Comparison of ENCODE assay signal across 10 cellular contexts in the genomic region with DNA sequence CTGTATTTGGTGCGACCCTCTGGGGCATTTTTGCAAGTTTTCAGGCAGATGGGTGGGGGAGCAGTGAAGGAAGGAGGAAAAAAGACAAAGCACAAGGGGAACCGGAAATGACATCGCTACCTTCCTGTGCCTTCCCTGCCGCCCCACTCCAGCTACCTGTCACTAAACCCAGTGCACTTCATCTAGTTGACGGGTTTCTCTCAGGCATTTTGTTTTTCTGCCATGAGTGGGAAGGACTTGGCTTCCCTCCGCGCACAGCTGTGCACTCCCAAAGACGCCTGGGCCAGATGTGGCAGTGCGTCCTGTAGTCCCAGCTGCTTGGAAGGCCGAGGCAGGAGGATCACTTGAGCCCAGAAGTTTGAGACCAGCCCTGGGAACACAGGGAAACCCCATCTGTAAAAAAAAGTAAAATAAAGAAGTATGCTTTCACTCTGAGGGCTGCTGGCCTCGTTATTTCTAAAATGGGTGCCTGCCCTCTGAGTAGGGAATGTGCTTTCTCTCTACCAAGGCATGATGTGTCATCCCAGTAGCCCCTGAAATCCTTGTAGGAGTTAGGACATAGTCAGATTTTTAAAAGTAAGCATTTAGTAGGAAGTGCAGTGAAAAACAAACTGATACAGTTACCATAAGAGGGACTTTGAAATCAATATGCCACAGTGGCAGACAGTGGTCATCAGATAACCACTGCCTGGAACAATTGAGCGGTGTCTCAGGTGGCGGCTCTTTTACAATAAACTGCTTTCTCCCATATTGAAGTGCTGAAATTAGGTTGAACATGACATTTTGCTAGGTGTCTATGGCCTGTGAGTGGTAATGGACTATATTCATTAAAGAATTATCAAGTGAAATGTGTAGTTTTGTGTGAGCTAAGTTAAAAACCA.
DNase-seq lines count a peak whose midpoint lies in the region; ATAC-seq, FAIRE-seq and TF ChIP-seq lines count a peak whose summit lies in the region.
"Had no signal": no experiment of that assay in that cellular context is flagged by ENCODE, and none has a peak within 500 bp of the region (broad histone marks: within the 10 kb centered on the region; RNA-seq: fewer than 3 reads in every experiment).

No MANE protein-coding gene starts in this region.

- H3K9ac ChIP-seq in SK-N-SH: no peak overlapping the region
- H3K9ac ChIP-seq: KMS-11 had no signal

- no peak for FAIRE-seq in RCC 7860 (lab: Jason Lieb, UNC)
- FAIRE-seq: GM12892 had no signal

- peak overlapping the region; percentile 90 for H3K27ac Mint-ChIP-seq in stimulated activated effector memory CD8-positive, alpha-beta T cell treated with anti-CD3 and anti-CD28 coated beads, Interleukin-12 subunit alpha, Interleukin-12 subunit beta, amount 100 ng/mL, for 72 hours

- ATAC-seq in SK-N-SH treated with all-trans-retinoic acid at 6 μM for 48 hours (no peak), RWPE2 (ENCODE audit: low read depth) (no peak), HG02852 (IDR thresholded peaks at IDR 0.05; ENCODE audit: unreplicated experiment) (no peak)
- peak; percentile 73 for ATAC-seq in stimulated activated effector memory CD8-positive, alpha-beta T cell treated with anti-CD3 and anti-CD28 coated beads, Interleukin-12 subunit alpha, Interleukin-12 subunit beta, amount 100 ng/mL, for 72 hours

- H2AFZ ChIP-seq in SK-N-SH (ENCODE audit: low read depth): no peak overlapping the region

- peak overlapping the region; percentile 24 for H3K4me3 Mint-ChIP-seq in stimulated activated effector memory CD8-positive, alpha-beta T cell treated with anti-CD3 and anti-CD28 coated beads, Interleukin-12 subunit alpha, Interleukin-12 subunit beta, amount 100 ng/mL, for 72 hours

- H3K9me3 Mint-ChIP-seq in stimulated activated effector memory CD8-positive, alpha-beta T cell treated with anti-CD3 and anti-CD28 coated beads, Interleukin-12 subunit alpha, Interleukin-12 subunit beta, amount 100 ng/mL, for 72 hours: no peaks in the 10 kb centered on the region

- H3K36me3 Mint-ChIP-seq in stimulated activated effector memory CD8-positive, alpha-beta T cell treated with anti-CD3 and anti-CD28 coated beads, Interleukin-12 subunit alpha, Interleukin-12 subunit beta, amount 100 ng/mL, for 72 hours: peaks cover 35% of the 10 kb centered on the region

- no peaks in the 10 kb centered on the region for H4K20me1 ChIP-seq in SK-N-SH (ENCODE audit: insufficient read depth)

- no peak for TF ChIP-seq RAD21 in SK-N-SH (IDR thresholded peaks at IDR 0.05; ENCODE audit: low read length)

- CTCF ChIA-PET in SK-N-SH (lab: Yijun Ruan, JAX): interaction anchor here (0.7 kb wide), 1 partner anchor 139 kb away, joined by 3 read pairs; no protein-coding TSS in a partner anchor

- no peaks in the 10 kb centered on the region for H3K9me3 ChIP-seq in SK-N-SH
- no peaks in the 10 kb centered on the region for H3K9me3 ChIP-seq in RWPE2 (ENCODE audit: severe bottlenecking)
- no peaks in the 10 kb centered on the region for H3K9me3 ChIP-seq in esophagus squamous epithelium

- no peak for TF ChIP-seq POLR2A in esophagus squamous epithelium (IDR thresholded peaks at IDR 0.05)

- H3K27ac ChIP-seq in SK-N-SH (ENCODE audit: low read depth in 2 of 2, low read length in 1 of 2) (0 out of 4 replicates have a peak overlapping the region, but pooled peaks of 1 of the 2 experiments have one; percentile 12), RWPE2 (ENCODE audit: poor library complexity, severe bottlenecking) (peak overlapping the region; percentile 94), esophagus squamous epithelium (peak overlapping the region in 3 of 4 donors; percentile 31 to 62 (median 55))
- H3K27ac ChIP-seq: KMS-11 had no signal

- POLR2A ChIA-PET in SK-N-SH (lab: Yijun Ruan, JAX): interaction anchor here (0.6 kb wide), 1 partner anchor 336 kb away, joined by 3 read pairs; no protein-coding TSS in a partner anchor

- 96% methylated on average over 13 of the region's 13 CpGs for WGBS in SK-N-SH (ENCODE audit: low lambda C conversion rate)
- 65 to 71% methylated on average over 13 of the region's 13 CpGs for WGBS in esophagus squamous epithelium, 2 donors

- TF ChIP-seq EP300 in SK-N-SH (IDR thresholded peaks at IDR 0.05; ENCODE audit: borderline replicate concordance in 1 of 2, low read depth in 1 of 2, low read length in 1 of 2): no peak

- no peaks in the 10 kb centered on the region for H3K79me2 ChIP-seq in SK-N-SH (ENCODE audit: insufficient read depth)

- H3K4me3 ChIP-seq in SK-N-SH (ENCODE audit: low read depth in 2 of 2, low read length in 1 of 2) (no peak overlapping the region), RWPE2 (ENCODE audit: severe bottlenecking) (no peak overlapping the region), esophagus squamous epithelium (no peak overlapping the region)

- no peaks in the 10 kb centered on the region for H3K27me3 ChIP-seq in SK-N-SH (ENCODE audit: insufficient read depth)
- H3K27me3 ChIP-seq in RWPE2 (ENCODE audit: insufficient read depth, poor library complexity, severe bottlenecking): no peaks in the 10 kb centered on the region
- no peaks in the 10 kb centered on the region for H3K27me3 ChIP-seq in esophagus squamous epithelium

- intact Hi-C loops in esophagus squamous epithelium (cut with DNase I): no loop called here

- DNase-seq in SK-N-SH: no peak
- DNase-seq in RWPE2 (ENCODE audit: low spot score): no peak
- no peak for DNase-seq in esophagus squamous epithelium (lab: John Stamatoyannopoulos, UW)
- DNase-seq in stimulated activated effector memory CD8-positive, alpha-beta T cell treated with anti-CD3 and anti-CD28 coated beads, Interleukin-12 subunit alpha, Interleukin-12 subunit beta, amount 100 ng/mL, for 72 hours (ENCODE audit: low spot score in 2 of 2): no peak
- DNase-seq in effector CD4-positive, alpha-beta T cell: no peak
- no peak for DNase-seq in RCC 7860 (ENCODE audit: low spot score)

- no peaks in the 10 kb centered on the region for H3K9me2 ChIP-seq in SK-N-SH

- peaks cover 19% of the 10 kb centered on the region for H3F3A ChIP-seq in SK-N-SH (replicated peaks; ENCODE audit: insufficient read depth)

- TF ChIP-seq CTCF in SK-N-SH (IDR thresholded peaks at IDR 0.05) (no peak), RWPE2 (IDR thresholded peaks at IDR 0.05; ENCODE audit: poor library complexity, severe bottlenecking) (no peak), esophagus squamous epithelium (IDR thresholded peaks at IDR 0.05) (no peak)

- H3K36me3 ChIP-seq in SK-N-SH (replicated peaks in 1 of 2; ENCODE audit: control insufficient read depth in 1 of 2, insufficient read depth in 2 of 2, low read length in 1 of 2): peaks cover 14 to 16% of the 10 kb centered on the region in 2 experiments
- peaks cover 23% of the 10 kb centered on the region for H3K36me3 ChIP-seq in RWPE2 (ENCODE audit: low read depth)
- peaks cover 0 to 37% (median 0%) of the 10 kb centered on the region in 3 donors for H3K36me3 ChIP-seq in esophagus squamous epithelium

- no peak overlapping the region for H3K4me2 ChIP-seq in SK-N-SH
- H3K4me2 ChIP-seq: KMS-11 had no signal

- peaks cover 15 to 19% of the 10 kb centered on the region in 2 experiments for H3K4me1 ChIP-seq in SK-N-SH (ENCODE audit: control insufficient read depth in 1 of 2, insufficient read depth in 2 of 2, low read depth in 1 of 2, low read length in 1 of 2)
- peaks cover 31% of the 10 kb centered on the region for H3K4me1 ChIP-seq in RWPE2 (ENCODE audit: insufficient read depth, poor library complexity, severe bottlenecking)
- peaks cover 4 to 39% (median 7%) of the 10 kb centered on the region in 3 donors for H3K4me1 ChIP-seq in esophagus squamous epithelium

- peaks cover 67% of the 10 kb centered on the region for H3K4me1 Mint-ChIP-seq in stimulated activated effector memory CD8-positive, alpha-beta T cell treated with anti-CD3 and anti-CD28 coated beads, Interleukin-12 subunit alpha, Interleukin-12 subunit beta, amount 100 ng/mL, for 72 hours

TF ChIP-seq in SK-N-SH, 30 proteins besides CTCF, POLR2A, EP300 and RAD21 (continues in another document):
- no peak for TF ChIP-seq JUND (IDR thresholded peaks at IDR 0.05)

TF ChIP-seq in SK-N-SH treated with all-trans-retinoic acid at 6 μM for 48 hours, 23 proteins besides CTCF, POLR2A, EP300 and RAD21 (continues in another document):
- no peak for TF ChIP-seq CSDC2 (CRISPR knock-in tag; IDR thresholded peaks at IDR 0.05)
- no peak for TF ChIP-seq ZNF565 (CRISPR knock-in tag; conservative IDR thresholded peaks at IDR 0.05; ENCODE audit: low read depth)
- TF ChIP-seq ZFP30 (CRISPR knock-in tag; IDR thresholded peaks at IDR 0.05): no peak
- TF ChIP-seq ARNTL (CRISPR knock-in tag; IDR thresholded peaks at IDR 0.05; ENCODE audit: borderline replicate concordance, low read depth): no peak
- TF ChIP-seq GLIS3 (CRISPR knock-in tag; IDR thresholded peaks at IDR 0.05): no peak
- no peak for TF ChIP-seq OSR1 (CRISPR knock-in tag; IDR thresholded peaks at IDR 0.05)
- no peak for TF ChIP-seq RARB (CRISPR knock-in tag; IDR thresholded peaks at IDR 0.05)
- TF ChIP-seq, protein P1, sequence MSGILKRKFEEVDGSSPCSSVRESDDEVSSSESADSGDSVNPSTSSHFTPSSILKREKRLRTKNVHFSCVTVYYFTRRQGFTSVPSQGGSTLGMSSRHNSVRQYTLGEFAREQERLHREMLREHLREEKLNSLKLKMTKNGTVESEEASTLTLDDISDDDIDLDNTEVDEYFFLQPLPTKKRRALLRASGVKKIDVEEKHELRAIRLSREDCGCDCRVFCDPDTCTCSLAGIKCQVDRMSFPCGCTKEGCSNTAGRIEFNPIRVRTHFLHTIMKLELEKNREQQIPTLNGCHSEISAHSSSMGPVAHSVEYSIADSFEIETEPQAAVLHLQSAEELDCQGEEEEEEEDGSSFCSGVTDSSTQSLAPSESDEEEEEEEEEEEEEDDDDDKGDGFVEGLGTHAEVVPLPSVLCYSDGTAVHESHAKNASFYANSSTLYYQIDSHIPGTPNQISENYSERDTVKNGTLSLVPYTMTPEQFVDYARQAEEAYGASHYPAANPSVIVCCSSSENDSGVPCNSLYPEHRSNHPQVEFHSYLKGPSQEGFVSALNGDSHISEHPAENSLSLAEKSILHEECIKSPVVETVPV (CRISPR knock-in tag; IDR thresholded peaks at IDR 0.05): no peak
- no peak for TF ChIP-seq TOX (CRISPR knock-in tag; IDR thresholded peaks at IDR 0.05; ENCODE audit: borderline replicate concordance)
